In the genomic region with DNA sequence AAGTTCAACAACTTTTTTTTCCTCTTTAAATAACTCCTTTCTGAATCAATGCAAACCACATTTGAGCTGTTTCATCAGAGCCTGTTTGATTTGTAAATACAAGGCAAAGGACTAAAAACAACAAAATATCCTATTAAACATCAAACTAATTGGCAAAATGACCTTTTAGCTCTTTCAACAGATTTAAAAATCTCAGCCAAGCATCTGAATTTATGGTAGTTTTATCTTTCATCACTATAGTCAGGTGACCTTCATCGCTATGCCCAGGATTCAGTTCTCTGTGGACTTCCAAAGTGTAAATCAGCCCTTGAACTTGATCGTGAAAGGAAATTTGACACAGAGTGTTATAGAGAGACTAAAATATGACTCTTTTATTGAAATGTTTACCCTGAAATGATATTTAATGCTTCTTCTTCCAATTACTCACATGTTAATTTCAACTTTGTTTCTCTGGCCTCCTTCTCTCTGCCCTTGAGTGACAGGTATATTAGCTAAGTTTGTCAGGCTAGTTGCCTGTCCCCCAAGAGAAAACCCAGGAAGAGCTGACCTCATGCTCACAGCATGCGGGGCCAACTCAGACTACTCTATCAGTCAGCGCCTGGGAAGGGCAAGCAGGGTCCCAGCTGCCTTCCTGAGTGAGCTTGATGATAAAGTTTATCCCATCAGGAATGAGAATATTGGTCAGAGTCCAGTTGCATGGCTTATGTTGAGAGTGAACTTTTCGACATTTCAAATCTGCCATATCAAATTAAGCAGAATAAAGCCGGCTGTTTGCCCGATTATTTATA, we compare ENCODE assay signal across 13 cellular contexts.
DNase-seq lines count a peak whose midpoint lies in the region; TF ChIP-seq lines count a peak whose summit lies in the region.
"Had no signal": no experiment of that assay in that cellular context is flagged by ENCODE, and none has a peak within 500 bp of the region (broad histone marks: within the 10 kb centered on the region; RNA-seq: fewer than 3 reads in every experiment).

No MANE protein-coding gene starts in this region.

- peak; percentile 64 for DNase-seq in NCI-H69 (lab: John Stamatoyannopoulos, UW)
- peak; percentile 71 for DNase-seq in endodermal cell
- DNase-seq in left kidney (ENCODE audit: low read depth, low spot score) = peak; percentile 81
- DNase-seq in sigmoid colon = peak; percentile 65
- DNase-seq in posterior cingulate gyrus = no peak
- DNase-seq in Ammon's horn (ENCODE audit: low spot score) = no peak
- no peak for DNase-seq in HPDE6-E6E7 (ENCODE audit: extremely low spot score)
- DNase-seq in HFFc6 = no peak
- DNase-seq: effector CD4-positive, alpha-beta T cell; KG1; midbrain; NCI-H1930 had no signal

- H3K9me3 ChIP-seq in endodermal cell (ENCODE audit: control insufficient read depth, low read length) (no peaks in the 10 kb centered on the region), sigmoid colon (no peaks in the 10 kb centered on the region)

- H3K4me1 ChIP-seq in endodermal cell (ENCODE audit: control insufficient read depth, insufficient read depth, low read length) (no peaks in the 10 kb centered on the region), sigmoid colon (peaks cover 0 to 36% (median 30%) of the 10 kb centered on the region in 4 donors)

- H3K27ac ChIP-seq in endodermal cell (ENCODE audit: low read depth, low read length) = no peak overlapping the region
- peak overlapping the region in 3 of 4 donors; percentile 51 to 62 (median 56) for H3K27ac ChIP-seq in sigmoid colon

- intact Hi-C loops in sigmoid colon (cut with DNase I) (no loop called here), posterior cingulate gyrus (cut with DNase I) (no loop called here)

- H3K9me3 Mint-ChIP-seq in endodermal cell (peaks cover 2% of the 10 kb centered on the region), HFFc6 (peaks cover 26% of the 10 kb centered on the region)

- 88 to 91% methylated on average over 6 to 7 of the region's 7 CpGs for WGBS in endodermal cell (ENCODE audit: insufficient coverage in 1 of 2, insufficient read length in 1 of 2), 2 experiments
- WGBS in sigmoid colon, 2 donors = 69 to 71% methylated on average over 7 of the region's 7 CpGs

- H3K27ac Mint-ChIP-seq in endodermal cell (peak overlapping the region; percentile 3), HFFc6 (no peak overlapping the region)
- H3K27ac Mint-ChIP-seq: activated naive CD4-positive, alpha-beta T cell treated with anti-CD3 and anti-CD28 coated beads, Interleukin-2, amount 50 U/mL, for 24 hours had no signal

- no peak overlapping the region for H3K4me3 Mint-ChIP-seq in endodermal cell
- H3K4me3 Mint-ChIP-seq in HFFc6 = no peak overlapping the region
- H3K4me3 Mint-ChIP-seq: activated naive CD4-positive, alpha-beta T cell treated with anti-CD3 and anti-CD28 coated beads, Interleukin-2, amount 50 U/mL, for 24 hours had no signal

- H3K36me3 Mint-ChIP-seq in endodermal cell (ENCODE audit: low read depth) (no peaks in the 10 kb centered on the region), HFFc6 (ENCODE audit: low read depth) (peaks cover 5% of the 10 kb centered on the region; the same call in 1 of the 2 replicates)
- H3K36me3 Mint-ChIP-seq: activated naive CD4-positive, alpha-beta T cell treated with anti-CD3 and anti-CD28 coated beads, Interleukin-2, amount 50 U/mL, for 24 hours had no signal

- H3K36me3 ChIP-seq in endodermal cell (ENCODE audit: control insufficient read depth, insufficient read depth, low read length) (no peaks in the 10 kb centered on the region), sigmoid colon (no peaks in the 10 kb centered on the region)

- TF ChIP-seq POLR2A in sigmoid colon (IDR thresholded peaks at IDR 0.05) = no peak

- H3K27me3 ChIP-seq in endodermal cell (ENCODE audit: control insufficient read depth, insufficient read depth, low read length, poor library complexity, severe bottlenecking) (no peaks in the 10 kb centered on the region), sigmoid colon (no peaks in the 10 kb centered on the region)

- peaks cover 6% of the 10 kb centered on the region for H3K4me1 Mint-ChIP-seq in endodermal cell
- no peaks in the 10 kb centered on the region for H3K4me1 Mint-ChIP-seq in HFFc6 (ENCODE audit: low read depth)
- H3K4me1 Mint-ChIP-seq: activated naive CD4-positive, alpha-beta T cell treated with anti-CD3 and anti-CD28 coated beads, Interleukin-2, amount 50 U/mL, for 24 hours had no signal

- no peaks in the 10 kb centered on the region for H3K27me3 Mint-ChIP-seq in endodermal cell (ENCODE audit: insufficient read depth)
- no peaks in the 10 kb centered on the region for H3K27me3 Mint-ChIP-seq in HFFc6 (ENCODE audit: insufficient read depth)
- H3K27me3 Mint-ChIP-seq: activated naive CD4-positive, alpha-beta T cell treated with anti-CD3 and anti-CD28 coated beads, Interleukin-2, amount 50 U/mL, for 24 hours had no signal

- H3K9ac ChIP-seq in endodermal cell (ENCODE audit: extremely low read depth, low read length, poor library complexity, severe bottlenecking) = no peak overlapping the region

- TF ChIP-seq CTCF in endodermal cell (conservative IDR thresholded peaks at IDR 0.05) (no peak), sigmoid colon (IDR thresholded peaks at IDR 0.05) (no peak), HFFc6 (IDR thresholded peaks at IDR 0.05) (no peak)

- peak in 2 of 4 donors; percentile 56 to 71 for TF ChIP-seq EP300 in sigmoid colon (IDR thresholded peaks at IDR 0.05)

- H3K4me3 ChIP-seq in endodermal cell (ENCODE audit: low read length) (no peak overlapping the region), sigmoid colon (no peak overlapping the region)

Comparison
In these comparisons a context has a peak if more than half of its experiments do, and no peak if none do; other contexts are left out.
1. DNase-seq: peak in NCI-H69 (single experiment), endodermal cell (single experiment), left kidney (single experiment) and sigmoid colon (single experiment); none in posterior cingulate gyrus (0 of 10), Ammon's horn (single experiment), HPDE6-E6E7 (single experiment) and HFFc6 (single experiment).